7 cellular contexts compared by ENCODE assay signal in genomic region chr11:10884292-10884691, GRCh38. TPM values are rescaled to one million over a fixed set of nuclear protein-coding genes. Genes with fewer than 3 reads are reported as not detected.
DNase-seq lines count a peak whose midpoint lies in the region; ATAC-seq, FAIRE-seq and TF ChIP-seq lines count a peak whose summit lies in the region.
"Not testable (repeated sequence)": the region's sequence is repeated elsewhere in the genome, so short reads cannot be mapped to it uniquely, and the experiment has no call there.

No MANE protein-coding gene starts in this region.

- not testable (repeated sequence) for H3K27me3 ChIP-seq in bronchial epithelial cell (ENCODE audit: control insufficient read depth, insufficient read depth, low read length); hepatocyte

- peak; percentile 13 to 37; a peak in 1 of 5 replicates for TF ChIP-seq RAD21 in A549 (conservative IDR thresholded peaks at IDR 0.05 in 1 of 2, IDR thresholded peaks at IDR 0.05 in 1 of 2)

- POLR2A ChIA-PET in A549 (lab: Yijun Ruan, JAX): interaction anchor here (1.3 to 4.7 kb wide), 3 partner anchors 26 to 75 kb away, joined by 5 to 21 read pairs (median 16); partner anchors contain the start of genes EIF4G2 and ZBED5

- H3K4me1 ChIP-seq in A549 (peaks cover 47% of the 10 kb centered on the region), hepatocyte (ENCODE audit: insufficient read depth) (peaks cover 16% of the 10 kb centered on the region)

- H2AFZ ChIP-seq in hepatocyte: not testable (repeated sequence)

- not testable (repeated sequence) for H3K4me3 Mint-ChIP-seq in mesothelial cell of epicardium

- H3K36me3 Mint-ChIP-seq in mesothelial cell of epicardium: peaks cover 33% of the 10 kb centered on the region

- H3K9me2 ChIP-seq in hepatocyte (replicated peaks; ENCODE audit: insufficient read depth): not testable (repeated sequence)

- H3K27ac Mint-ChIP-seq in mesothelial cell of epicardium: peak overlapping the region; percentile 86

- not testable (repeated sequence) for H3K9ac ChIP-seq in SK-N-MC (ENCODE audit: insufficient read length)

- 16% methylated on average over 4 of the region's 4 CpGs for WGBS in A549 (ENCODE audit: missing lambda C conversion rate)
- 63% methylated on average over 4 of the region's 4 CpGs for WGBS in hepatocyte (ENCODE audit: low lambda C conversion rate, missing lambda C conversion rate)

- H3K79me2 ChIP-seq in hepatocyte: not testable (repeated sequence)

- not testable (repeated sequence) for H3K27me3 Mint-ChIP-seq in mesothelial cell of epicardium (ENCODE audit: low read depth)

- H3K4me3 ChIP-seq in A549; bronchial epithelial cell (ENCODE audit: low read depth, low read length); hepatocyte: not testable (repeated sequence)
- H3K4me3 ChIP-seq in SK-N-MC: peak overlapping the region; percentile 32; the same call in 1 of the 2 replicates

- not testable (repeated sequence) for TF ChIP-seq CTCF in A549 (IDR thresholded peaks at IDR 0.05); bronchial epithelial cell (IDR thresholded peaks at IDR 0.05; ENCODE audit: insufficient read depth, low read length, severe bottlenecking); hepatocyte (IDR thresholded peaks at IDR 0.05; ENCODE audit: poor library complexity); mesothelial cell of epicardium (IDR thresholded peaks at IDR 0.05; ENCODE audit: unreplicated experiment)

- H3K4me1 Mint-ChIP-seq in mesothelial cell of epicardium: peaks cover 50% of the 10 kb centered on the region

- H3K4me2 ChIP-seq in A549: peak overlapping the region; percentile 44
- not testable (repeated sequence) for H3K4me2 ChIP-seq in hepatocyte

- H3K27ac ChIP-seq in A549: peak overlapping the region; percentile 79 to 90
- peak overlapping the region; percentile 76; the same call in 1 of the 2 replicates for H3K27ac ChIP-seq in SK-N-MC
- peak overlapping the region; percentile 35 for H3K27ac ChIP-seq in hepatocyte

- TF ChIP-seq EP300 in A549 (IDR thresholded peaks at IDR 0.05): peak; percentile 66 to 90; a peak in 4 of 5 replicates

- TF ChIP-seq POLR2A in A549 (IDR thresholded peaks at IDR 0.05; ENCODE audit: low read length): not testable (repeated sequence)

- not testable (repeated sequence) for H4K20me1 ChIP-seq in hepatocyte (ENCODE audit: insufficient read depth, poor library complexity, severe bottlenecking)

- CTCF ChIA-PET in A549 (lab: Yijun Ruan, JAX): interaction anchor here (0.8 to 3.4 kb wide), 2 partner anchors 14 to 17 kb away, joined by 4 to 9 read pairs; no protein-coding TSS in a partner anchor

- FAIRE-seq in A549 (lab: Jason Lieb, UNC); bronchial epithelial cell (lab: Jason Lieb, UNC): not testable (repeated sequence)

- H3K9me3 ChIP-seq in A549; SK-N-MC (ENCODE audit: low read depth, low read length); hepatocyte (ENCODE audit: low read depth): not testable (repeated sequence)

- peaks cover 42% of the 10 kb centered on the region for H3K9me3 Mint-ChIP-seq in mesothelial cell of epicardium

- H3K36me3 ChIP-seq in SK-N-MC (ENCODE audit: insufficient read depth, low read length); bronchial epithelial cell (ENCODE audit: control insufficient read depth, insufficient read depth, low read length); hepatocyte (replicated peaks; ENCODE audit: insufficient read depth, low read depth): not testable (repeated sequence)

- DNase-seq in A549 (ENCODE audit: low read depth in 1 of 2, low spot score in 1 of 2) (peak in 1 of 2 experiments; percentile 77), ELF-1 (ENCODE audit: low read depth, low spot score) (peak; percentile 58), HT-29 (ENCODE audit: low spot score) (peak; percentile 61), bronchial epithelial cell (ENCODE audit: low read depth) (peak; percentile 35)
- not testable (repeated sequence) for DNase-seq in SK-N-MC (ENCODE audit: low read depth, low spot score); hepatocyte (ENCODE audit: low spot score); mesothelial cell of epicardium (ENCODE audit: low spot score in 2 of 2, unreplicated experiment in 2 of 2)

- ATAC-seq in A549: not testable (repeated sequence)

TF ChIP-seq in A549, 52 proteins besides CTCF, POLR2A, EP300 and RAD21:
- TF ChIP-seq JUNB (IDR thresholded peaks at IDR 0.05): peak; percentile 49; the same call in 1 of the 2 replicates
- peak; percentile 85 for TF ChIP-seq GATA3 (IDR thresholded peaks at IDR 0.05; ENCODE audit: borderline replicate concordance)
- peak; percentile 44; the same call in 1 of the 2 replicates for TF ChIP-seq MAX (IDR thresholded peaks at IDR 0.05)
- peak; percentile 37 for TF ChIP-seq SMC3 (IDR thresholded peaks at IDR 0.05)
- TF ChIP-seq JUN (IDR thresholded peaks at IDR 0.05): peak; percentile 60 to 81; a peak in 3 of 5 replicates
- peak; percentile 37 to 86; a peak in 3 of 4 replicates for TF ChIP-seq CEBPB (IDR thresholded peaks at IDR 0.05)
- TF ChIP-seq FOSL2 (IDR thresholded peaks at IDR 0.05): not testable (repeated sequence)
- TF ChIP-seq FOSL2 (CRISPR knock-in tag; IDR thresholded peaks at IDR 0.05): peak; percentile 9; the same call in 1 of the 2 replicates

RNA-seq across cellular contexts. Expression of gene ZBED5, which starts 26.4 kb away (rescaled TPM):
- 132 and 142 TPM in 2 replicates for polyA plus RNA-seq in A549 (2011; rRNA removed)
- polyA plus RNA-seq in A549 (2012; cell fraction: cytosol; rRNA removed): 23.1 and 23.9 TPM in 2 replicates
- 26.1 and 34.9 TPM in 2 replicates for polyA plus RNA-seq in A549 (2012; cell fraction: nucleus; rRNA removed)
- 60.6 to 65.9 TPM (median 61.8 TPM) in 3 replicates for polyA plus RNA-seq in A549 (2017; fragmentation: RNase III; extraction: RNeasy Plus Mini Kit Qiagen cat#74134 plus additional on column Dnase treatment)
- 263 and 357 TPM in 2 replicates for polyA minus RNA-seq in A549 (2011; rRNA and poly(A)+ RNA removed)
- total RNA-seq in HT-29 (2014; rRNA removed; shearing (Covaris generic)): 16.1 and 16.6 TPM in 2 replicates
- 19.5 and 32.9 TPM in 2 replicates for total RNA-seq in bronchial epithelial cell
- total RNA-seq in hepatocyte: 39.5 and 46.2 TPM in 2 replicates
- polyA plus RNA-seq in hepatocyte: 29.3 and 30.5 TPM in 2 replicates
- 116 to 120 TPM (median 120 TPM) in 3 replicates for total RNA-seq in mesothelial cell of epicardium
